Comparison of ENCODE assay signal across 8 cellular contexts in genomic region chr3:75785091-75785755, GRCh38. TPM values are rescaled to one million over a fixed set of nuclear protein-coding genes. Genes with fewer than 3 reads are reported as not detected.
DNase-seq lines count a peak whose midpoint lies in the region; ATAC-seq and TF ChIP-seq lines count a peak whose summit lies in the region.
"Not testable (repeated sequence)": the region's sequence is repeated elsewhere in the genome, so short reads cannot be mapped to it uniquely, and the experiment has no call there.

ZNF717 (minus strand) TSS chr3:75785549; CDS start chr3:75783362, 2,187 bp downstream.

- peak within 1 kb of the TSS; percentile 51 for H3K27ac ChIP-seq in mammary epithelial cell (ENCODE audit: insufficient read depth, low read depth, low read length)

- H2AFZ ChIP-seq in mammary epithelial cell (ENCODE audit: low read depth, low read length): peak within 1 kb of the TSS; percentile 98

- not testable (repeated sequence) for H3K27me3 ChIP-seq in mammary epithelial cell (ENCODE audit: insufficient read depth, low read length)

- H3K27ac Mint-ChIP-seq in osteocyte (ENCODE audit: unreplicated experiment): peak within 1 kb of the TSS; percentile 79

- in situ Hi-C loops in mammary epithelial cell (cut with MboI; ENCODE audit: low sequenced_read_pairs in 2 of 2): not testable (repeated sequence)

- TSS peak; percentile 44 for BruUV-seq in mammary epithelial cell (replicated peaks; lab: Mats Ljungman, UMichigan)

- peak within 1 kb of the TSS; percentile 68 to 74 (median 71) for H3K4me3 ChIP-seq in mammary epithelial cell (replicated peaks in 1 of 3; ENCODE audit: insufficient read depth in 1 of 3, low read depth in 2 of 3, low read length in 3 of 3)

- H3K79me2 ChIP-seq in mammary epithelial cell (ENCODE audit: insufficient read depth, low read length): peaks cover 13% of the 10 kb centered on the region

- not testable (repeated sequence) for H3K4me1 ChIP-seq in mammary epithelial cell (ENCODE audit: insufficient read depth, low read length)

- dilution Hi-C loops in mammary epithelial cell (cut with HindIII; ENCODE audit: low sequenced_read_pairs): not testable (repeated sequence)

- H3K9me3 Mint-ChIP-seq in osteocyte (ENCODE audit: unreplicated experiment): peaks cover 31% of the 10 kb centered on the region

- peak within 1 kb of the TSS; percentile 54 for H3K4me2 ChIP-seq in mammary epithelial cell (ENCODE audit: insufficient read depth, low read depth, low read length)

- ATAC-seq in left ventricle myocardium superior: not testable (repeated sequence)

- H3K27me3 Mint-ChIP-seq in osteocyte (ENCODE audit: unreplicated experiment): not testable (repeated sequence)

- intact Hi-C loops in mammary epithelial cell (cut with micrococcal nuclease); left ventricle myocardium superior (cut with micrococcal nuclease): not testable (repeated sequence)

- H3K4me1 Mint-ChIP-seq in osteocyte (ENCODE audit: unreplicated experiment): not testable (repeated sequence)

- CTCF ChIA-PET in mammary epithelial cell (lab: Charles Lee; ENCODE audit: low non-redundant PET): not testable (repeated sequence)

- H3K9ac ChIP-seq in mammary epithelial cell (ENCODE audit: insufficient read depth, low read length): peak within 1 kb of the TSS; percentile 37

- H3K36me3 ChIP-seq in mammary epithelial cell (ENCODE audit: insufficient read depth, low read length): not testable (repeated sequence)

- DNase-seq in COLO668 (lab: John Stamatoyannopoulos, UW; ENCODE audit: unreplicated experiment) (peak; percentile 82), HK-2 (ENCODE audit: unreplicated experiment) (peak; percentile 86), NCI-H748 treated with DMSO at 0.1 percent for 48 hours (lab: John Stamatoyannopoulos, UW) (peak; percentile 27), mammary epithelial cell (peak; percentile 78), left ventricle myocardium superior (peak; percentile 96), osteocyte (ENCODE audit: extremely low spot score, unreplicated experiment) (peak; percentile 95)
- peak; percentile 92 for DNase-seq in activated CD4-positive, alpha-beta T cell treated with anti-CD3 and anti-CD28 coated beads, Interleukin-2, amount 50 U/mL, for 1 hour
- peak; percentile 75 to 86 for DNase-seq in stimulated activated CD8-positive, alpha-beta memory T cell treated with anti-CD3 and anti-CD28 coated beads, Interleukin-7, amount 100 ng/mL, for 48 hours (ENCODE audit: extremely low read depth in 1 of 2, low read depth in 1 of 2)

- peaks cover 12% of the 10 kb centered on the region for H3K36me3 Mint-ChIP-seq in osteocyte (ENCODE audit: unreplicated experiment)

- H4K20me1 ChIP-seq in mammary epithelial cell (ENCODE audit: insufficient read depth, low read length): not testable (repeated sequence)

- H3K4me3 Mint-ChIP-seq in osteocyte (ENCODE audit: unreplicated experiment): peak within 1 kb of the TSS; percentile 76

- H3K9me3 ChIP-seq in mammary epithelial cell (replicated peaks; ENCODE audit: insufficient read depth, low read length): not testable (repeated sequence)

- not testable (repeated sequence) for TF ChIP-seq CTCF in mammary epithelial cell (conservative IDR thresholded peaks at IDR 0.05 in 1 of 2, IDR thresholded peaks at IDR 0.05 in 1 of 2; ENCODE audit: extremely low read depth in 1 of 2, insufficient read depth in 1 of 2, low read depth in 1 of 2, low read length in 2 of 2); osteocyte (IDR thresholded peaks at IDR 0.05)

- WGBS in mammary epithelial cell (ENCODE audit: low coverage, missing lambda C conversion rate): 9% methylated on average over 24 of the region's 51 CpGs

RNA-seq across cellular contexts. Expression of gene ZNF717, which starts in this region (rescaled TPM):
- total RNA-seq in mammary epithelial cell (10 to 100 TPM; 18.2 to 24.3 TPM), left ventricle myocardium superior (7.7 TPM), osteocyte (8.6 and 10.0 TPM in 2 replicates)
- polyA plus RNA-seq in mammary epithelial cell: 5.0 TPM
- 13.6 TPM for polyA minus RNA-seq in mammary epithelial cell

Comparison
In these comparisons a context has a peak if more than half of its experiments do, and no peak if none do; other contexts are left out.
1. DNase-seq: peak in every context shown above with its lines; median percentile 96 in left ventricle myocardium superior; 95 in osteocyte; 92 in activated CD4-positive, alpha-beta T cell treated with anti-CD3 and anti-CD28 coated beads, Interleukin-2, amount 50 U/mL, for 1 hour; 86 in HK-2; 82 in COLO668; 80 in stimulated activated CD8-positive, alpha-beta memory T cell treated with anti-CD3 and anti-CD28 coated beads, Interleukin-7, amount 100 ng/mL, for 48 hours; 78 in mammary epithelial cell; 27 in NCI-H748 treated with DMSO at 0.1 percent for 48 hours.